In genomic region chr7:108103566-108104298, GRCh38 we compare ENCODE assay signal across 2 cellular contexts.
TF ChIP-seq lines count a peak whose summit lies in the region.

No MANE protein-coding gene starts in this region.

TF ChIP-seq in K562, 482 proteins besides CTCF, POLR2A, EP300 and RAD21 (continues in another document):
- TF ChIP-seq HBP1 (CRISPR knock-in tag; IDR thresholded peaks at IDR 0.05): no peak
- TF ChIP-seq ZFP1 (CRISPR knock-in tag; IDR thresholded peaks at IDR 0.05): no peak
- no peak for TF ChIP-seq ERF (CRISPR knock-in tag; IDR thresholded peaks at IDR 0.05)
- TF ChIP-seq KDM5B (IDR thresholded peaks at IDR 0.05; ENCODE audit: insufficient replicate concordance, low read depth, low read length): no peak
- no peak for TF ChIP-seq SMC3 (conservative IDR thresholded peaks at IDR 0.05; ENCODE audit: insufficient read depth, low read depth, low read length)
- peak; percentile 71 for TF ChIP-seq ATF3 (IDR thresholded peaks at IDR 0.05)
- TF ChIP-seq ATF3 (CRISPR knock-in tag; conservative IDR thresholded peaks at IDR 0.05): no peak
- TF ChIP-seq GATA2 (CRISPR knock-in tag; IDR thresholded peaks at IDR 0.05): peak; percentile 71; the same call in 1 of the 2 replicates
- no peak for TF ChIP-seq ZNF764 (CRISPR knock-in tag; IDR thresholded peaks at IDR 0.05; ENCODE audit: low read depth)
- TF ChIP-seq IRF9 (tag; IDR thresholded peaks at IDR 0.05): no peak
- TF ChIP-seq ETV6 (IDR thresholded peaks at IDR 0.05; ENCODE audit: borderline replicate concordance in 1 of 2, low read depth in 2 of 2, low read length in 1 of 2): no peak
- no peak for TF ChIP-seq ETV6 (CRISPR knock-in tag; IDR thresholded peaks at IDR 0.05; ENCODE audit: borderline replicate concordance)
- TF ChIP-seq MNT (conservative IDR thresholded peaks at IDR 0.05): peak in 1 of 2 experiments; percentile 33; a peak in 1 of 4 replicates
- TF ChIP-seq E2F5 (CRISPR knock-in tag; IDR thresholded peaks at IDR 0.05): no peak
- TF ChIP-seq ZNF324 (CRISPR knock-in tag; IDR thresholded peaks at IDR 0.05): no peak
- TF ChIP-seq HDAC3 (IDR thresholded peaks at IDR 0.05; ENCODE audit: borderline replicate concordance, partially characterized antibody): no peak
- TF ChIP-seq LEF1 (IDR thresholded peaks at IDR 0.05): peak; percentile 80; the same call in 1 of the 2 replicates
- TF ChIP-seq EZH2 (IDR thresholded peaks at IDR 0.05; ENCODE audit: borderline replicate concordance, low read depth, low read length): no peak
- peak; percentile 68 for TF ChIP-seq SOX6 (IDR thresholded peaks at IDR 0.05)
- no peak for TF ChIP-seq CAMTA2 (CRISPR knock-in tag; conservative IDR thresholded peaks at IDR 0.05)
- no peak for TF ChIP-seq ZNF785 (CRISPR knock-in tag; IDR thresholded peaks at IDR 0.05)
- TF ChIP-seq GTF2E2 (tag; IDR thresholded peaks at IDR 0.05): no peak
- no peak for TF ChIP-seq POLR2G (IDR thresholded peaks at IDR 0.05; ENCODE audit: low read depth, low read length)
- TF ChIP-seq MBD2 (IDR thresholded peaks at IDR 0.05; ENCODE audit: borderline replicate concordance, low read depth): 0 out of 2 replicates have a peak, but pooled peaks have one; percentile 39
- no peak for TF ChIP-seq SAP30 (IDR thresholded peaks at IDR 0.05; ENCODE audit: borderline replicate concordance, insufficient read depth, low read depth, low read length, poor library complexity, severe bottlenecking)
- TF ChIP-seq STAT5A (IDR thresholded peaks at IDR 0.05; ENCODE audit: borderline replicate concordance, low read length): no peak
- TF ChIP-seq ZNF316 (IDR thresholded peaks at IDR 0.05): peak; percentile 92
- TF ChIP-seq PURB (CRISPR knock-in tag; IDR thresholded peaks at IDR 0.05; ENCODE audit: low read depth): no peak
- no peak for TF ChIP-seq CHD2 (IDR thresholded peaks at IDR 0.05; ENCODE audit: low read depth, low read length)
- no peak; the same call in 1 of the 2 replicates for TF ChIP-seq DMBX1 (CRISPR knock-in tag; IDR thresholded peaks at IDR 0.05; ENCODE audit: borderline replicate concordance)
- no peak for TF ChIP-seq SIN3A (IDR thresholded peaks at IDR 0.05; ENCODE audit: borderline replicate concordance in 2 of 2, control insufficient read depth in 1 of 2, low read depth in 2 of 2, low read length in 2 of 2)
- TF ChIP-seq SAFB2 (IDR thresholded peaks at IDR 0.05; ENCODE audit: borderline replicate concordance, low read depth, low read length, severe bottlenecking): no peak
- TF ChIP-seq RBM39 (optimal IDR thresholded peaks at IDR 0.05; ENCODE audit: low read depth, low read length): no peak
- TF ChIP-seq SIN3B (IDR thresholded peaks at IDR 0.05; ENCODE audit: low read depth): no peak

TF ChIP-seq in liver, 16 proteins besides CTCF, POLR2A, EP300 and RAD21:
- TF ChIP-seq EGR1 (IDR thresholded peaks at IDR 0.05; ENCODE audit: low read depth in 2 of 2): no peak
- no peak for TF ChIP-seq TAF1 (conservative IDR thresholded peaks at IDR 0.05)
- TF ChIP-seq NR2F2 (IDR thresholded peaks at IDR 0.05): peak; percentile 77
- no peak for TF ChIP-seq JUND (IDR thresholded peaks at IDR 0.05)
- TF ChIP-seq RXRA (IDR thresholded peaks at IDR 0.05): peak; percentile 22 to 51
- no peak for TF ChIP-seq FOXA1 (IDR thresholded peaks at IDR 0.05)
- TF ChIP-seq HNF4A (conservative IDR thresholded peaks at IDR 0.05): no peak
- no peak for TF ChIP-seq HNF4G (IDR thresholded peaks at IDR 0.05)
- TF ChIP-seq SP1 (IDR thresholded peaks at IDR 0.05): peak; percentile 14
- TF ChIP-seq FOXA2 (IDR thresholded peaks at IDR 0.05): no peak
- no peak for TF ChIP-seq YY1 (IDR thresholded peaks at IDR 0.05)
- TF ChIP-seq ZBTB33 (IDR thresholded peaks at IDR 0.05): no peak
- TF ChIP-seq ATF3 (IDR thresholded peaks at IDR 0.05): no peak
- TF ChIP-seq GABPA (IDR thresholded peaks at IDR 0.05 in 1 of 2, conservative IDR thresholded peaks at IDR 0.05 in 1 of 2): no peak
- TF ChIP-seq MAX (IDR thresholded peaks at IDR 0.05): no peak
- TF ChIP-seq REST (IDR thresholded peaks at IDR 0.05): no peak
